Comparison of ENCODE assay signal across 11 cellular contexts in the genomic region with DNA sequence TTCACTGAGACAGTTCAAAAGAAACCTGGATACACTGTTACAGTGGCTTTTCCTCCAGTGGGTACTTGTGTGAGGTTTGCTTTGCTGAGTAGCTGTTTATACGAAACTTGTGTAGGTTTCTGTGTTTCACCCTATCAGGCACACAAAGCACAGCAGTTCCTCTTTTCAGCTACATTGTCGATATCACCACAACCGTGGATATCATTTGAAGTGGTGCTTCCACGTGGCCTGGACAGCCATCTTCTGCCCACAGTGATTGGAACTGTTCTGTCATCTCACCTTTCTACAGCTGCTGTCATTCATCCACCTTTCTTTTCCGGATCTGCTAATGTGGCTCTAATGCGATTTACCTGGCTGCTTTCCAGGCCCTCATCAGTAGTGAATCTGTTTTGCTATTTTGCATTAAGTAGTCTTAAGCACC.
A peak's percentile ranks its signal among the peaks of the same experiment; 100 is the strongest.
DNase-seq lines count a peak whose midpoint lies in the region; ATAC-seq and TF ChIP-seq lines count a peak whose summit lies in the region.
"Had no signal": no experiment of that assay in that cellular context is flagged by ENCODE, and none has a peak within 500 bp of the region (broad histone marks: within the 10 kb centered on the region; RNA-seq: fewer than 3 reads in every experiment).

No MANE protein-coding gene starts in this region.

- CTCF ChIA-PET in GM10248 (lab: Yijun Ruan, JAX) (interaction anchor here (1.3 kb wide), 1 partner anchor 11 kb away, joined by 4 read pairs; no protein-coding TSS in a partner anchor), RWPE1 (lab: Yijun Ruan, JAX) (interaction anchor here (0.6 kb wide), 1 partner anchor 670 kb away, joined by 3 read pairs; no protein-coding TSS in a partner anchor)

- H3K27ac ChIP-seq in vagina (no peak overlapping the region), RWPE1 (no peak overlapping the region)
- H3K27ac ChIP-seq: BLaER1 treated with 17β-estradiol and CSF1 and Interleukin-3, amounts not matched to agents 10 nM and 100 nM; lower lobe of right lung had no signal

- no peaks in the 10 kb centered on the region for H3K27me3 ChIP-seq in vagina
- H3K27me3 ChIP-seq: BLaER1 treated with 17β-estradiol and CSF1 and Interleukin-3, amounts not matched to agents 10 nM and 100 nM had no signal

- peak; percentile 90 for ATAC-seq in GM21526 (IDR thresholded peaks at IDR 0.05; ENCODE audit: low FRiP score, unreplicated experiment)
- peak; percentile 96 for ATAC-seq in HG03520 (IDR thresholded peaks at IDR 0.05; ENCODE audit: unreplicated experiment)
- ATAC-seq: lower lobe of right lung had no signal

- TF ChIP-seq POLR2A in vagina (IDR thresholded peaks at IDR 0.05), result no peak

- TF ChIP-seq CTCF in GM10248 (IDR thresholded peaks at IDR 0.05; ENCODE audit: control extremely low read depth, extremely low read depth, low read depth, missing control alignments), result no peak
- TF ChIP-seq CTCF in vagina (IDR thresholded peaks at IDR 0.05), result no peak
- TF ChIP-seq CTCF in RWPE1 (conservative IDR thresholded peaks at IDR 0.05; ENCODE audit: low read depth), result no peak

- H3K4me3 ChIP-seq in vagina, result no peak overlapping the region
- H3K4me3 ChIP-seq: BLaER1 treated with 17β-estradiol and CSF1 and Interleukin-3, amounts not matched to agents 10 nM and 100 nM; lower lobe of right lung had no signal

- no peaks in the 10 kb centered on the region for H3K4me1 ChIP-seq in vagina
- H3K4me1 ChIP-seq: BLaER1 treated with 17β-estradiol and CSF1 and Interleukin-3, amounts not matched to agents 10 nM and 100 nM; lower lobe of right lung had no signal

- no peaks in the 10 kb centered on the region for H3K9me3 ChIP-seq in vagina
- H3K9me3 ChIP-seq: lower lobe of right lung had no signal

- DNase-seq in GM10248 (ENCODE audit: extremely low spot score), result peak; percentile 15
- DNase-seq in NCI-H748 treated with DMSO at 0.1 percent for 48 hours (lab: John Stamatoyannopoulos, UW), result peak; percentile 50
- no peak for DNase-seq in SKM-1 (lab: John Stamatoyannopoulos, UW; ENCODE audit: unreplicated experiment)
- no peak for DNase-seq in vagina (ENCODE audit: extremely low spot score in 2 of 2)
- no peak for DNase-seq in H4 (ENCODE audit: low spot score)
- DNase-seq in RWPE1 (ENCODE audit: low spot score), result no peak
- DNase-seq: lower lobe of right lung; stimulated activated naive CD4-positive, alpha-beta T cell treated with Interleukin-2 at 50 U/mL for 16 hours had no signal

- intact Hi-C loops in vagina (cut with DNase I), result no loop called here

- no peaks in the 10 kb centered on the region for H3K36me3 ChIP-seq in vagina
- H3K36me3 ChIP-seq: lower lobe of right lung had no signal

- POLR2A ChIA-PET in GM10248 (lab: Yijun Ruan, JAX), result no interaction called here
- POLR2A ChIA-PET in RWPE1 (lab: Yijun Ruan, JAX; ENCODE audit: low non-redundant PET), result no interaction called here

Comparison
In these comparisons a context has a peak if more than half of its experiments do, and no peak if none do; other contexts are left out.
1. DNase-seq: peak in GM10248 (single experiment) and NCI-H748 treated with DMSO at 0.1 percent for 48 hours (single experiment); none in SKM-1 (single experiment), vagina (0 of 2), H4 (single experiment) and RWPE1 (single experiment).